ENCODE assay signal across 8 cellular contexts in genomic region chr4:41215969-41216293, GRCh38. TPM values are rescaled to one million over a fixed set of nuclear protein-coding genes. Genes with fewer than 3 reads are reported as not detected.
DNase-seq lines count a peak whose midpoint lies in the region; ATAC-seq and TF ChIP-seq lines count a peak whose summit lies in the region.

No MANE protein-coding gene starts in this region.

- no peaks in the 10 kb centered on the region for H3K27me3 ChIP-seq in GM06990 (replicated peaks; ENCODE audit: control insufficient read depth, insufficient read depth, low read length)
- no peaks in the 10 kb centered on the region for H3K27me3 ChIP-seq in PC-3 (ENCODE audit: low read length)
- no peaks in the 10 kb centered on the region for H3K27me3 ChIP-seq in esophagus (ENCODE audit: control insufficient read depth in 1 of 2, insufficient read depth in 2 of 2, low read length in 2 of 2)

- peak overlapping the region; percentile 97 for H2AFZ ChIP-seq in PC-3 (ENCODE audit: low read length)

- H3K9me3 ChIP-seq in PC-3 (ENCODE audit: low read length) (no peaks in the 10 kb centered on the region), esophagus (ENCODE audit: control insufficient read depth in 2 of 2, insufficient read depth in 1 of 2, low read depth in 1 of 2, low read length in 1 of 2) (no peaks in the 10 kb centered on the region)

- peak overlapping the region; percentile 87 for H3K9ac ChIP-seq in PC-3 (ENCODE audit: low read length)

- POLR2A ChIA-PET in PC-3 (lab: Charles Lee; ENCODE audit: unreplicated experiment), result no interaction called here

- peaks cover 33% of the 10 kb centered on the region for H3K4me1 Mint-ChIP-seq in progenitor cell of endocrine pancreas (ENCODE audit: low read depth)

- no peaks in the 10 kb centered on the region for H3K36me3 ChIP-seq in GM06990 (ENCODE audit: control insufficient read depth, insufficient read depth, low read length)
- H3K36me3 ChIP-seq in PC-3 (ENCODE audit: low read depth, low read length), result no peaks in the 10 kb centered on the region
- no peaks in the 10 kb centered on the region for H3K36me3 ChIP-seq in esophagus (ENCODE audit: control insufficient read depth in 2 of 2, insufficient read depth in 2 of 2, low read length in 1 of 2)

- TF ChIP-seq CTCF in GM06990 (IDR thresholded peaks at IDR 0.05; ENCODE audit: insufficient read depth, low read length, poor library complexity, severe bottlenecking), result no peak
- TF ChIP-seq CTCF in PC-3 (conservative IDR thresholded peaks at IDR 0.05; ENCODE audit: low read depth, low read length), result no peak
- no peak for TF ChIP-seq CTCF in progenitor cell of endocrine pancreas (IDR thresholded peaks at IDR 0.05; ENCODE audit: unreplicated experiment)

- DNase-seq in GM06990 (ENCODE audit: extremely low read depth, insufficient read length) (no peak), PC-3 (no peak), progenitor cell of endocrine pancreas (ENCODE audit: low spot score, unreplicated experiment) (no peak), amniotic stem cell (lab: John Stamatoyannopoulos, UW) (no peak)

- CTCF ChIA-PET in PC-3 (lab: Charles Lee), result no interaction called here

- H3K36me3 Mint-ChIP-seq in progenitor cell of endocrine pancreas (ENCODE audit: insufficient read depth), result no peaks in the 10 kb centered on the region

- intact Hi-C loops in PC-3 (cut with micrococcal nuclease), result no loop called here

- no peaks in the 10 kb centered on the region for H3F3A ChIP-seq in PC-3 (ENCODE audit: low read length, unreplicated experiment)

- BruUV-seq in PC-3 (replicated peaks; lab: Mats Ljungman, UMichigan), result TSS peak; percentile 15

- WGBS in esophagus, 2 donors, result 10 to 16% methylated on average over 8 of the region's 8 CpGs

- peak overlapping the region; percentile 85 for H3K4me3 Mint-ChIP-seq in progenitor cell of endocrine pancreas (ENCODE audit: low read depth)

- peak overlapping the region; percentile 39; the same call in 1 of the 2 replicates for H3K27ac ChIP-seq in PC-3 (ENCODE audit: low read length)
- H3K27ac ChIP-seq in esophagus (ENCODE audit: low read depth in 2 of 2, low read length in 1 of 2), result peak overlapping the region; percentile 87 to 89

- H3K4me1 ChIP-seq in PC-3 (ENCODE audit: insufficient read depth, low read length) (peaks cover 26% of the 10 kb centered on the region), esophagus (ENCODE audit: control insufficient read depth in 2 of 2, insufficient read depth in 2 of 2, low read length in 1 of 2) (no peaks in the 10 kb centered on the region)

- H3K79me2 ChIP-seq in PC-3 (ENCODE audit: low read length), result peaks cover 33% of the 10 kb centered on the region

- no peaks in the 10 kb centered on the region for H3K9me2 ChIP-seq in PC-3 (replicated peaks; ENCODE audit: low read length)

- H4K20me1 ChIP-seq in PC-3 (ENCODE audit: low read length), result peaks cover 5% of the 10 kb centered on the region; the same call in 1 of the 2 replicates

- peak overlapping the region; percentile 98 for H3K27ac Mint-ChIP-seq in progenitor cell of endocrine pancreas

- peak overlapping the region; percentile 89 for H3K4me2 ChIP-seq in PC-3 (ENCODE audit: low read length)

- ATAC-seq in PC-3 (no peak), HG02852 (IDR thresholded peaks at IDR 0.05; ENCODE audit: unreplicated experiment) (no peak), GM21423 (IDR thresholded peaks at IDR 0.05; ENCODE audit: unreplicated experiment) (no peak), HG03457 (IDR thresholded peaks at IDR 0.05; ENCODE audit: unreplicated experiment) (no peak)

- H3K9me3 Mint-ChIP-seq in progenitor cell of endocrine pancreas (ENCODE audit: low read depth), result no peaks in the 10 kb centered on the region

- H3K27me3 Mint-ChIP-seq in progenitor cell of endocrine pancreas, result peaks cover 3% of the 10 kb centered on the region

- peak overlapping the region; percentile 81 for H3K4me3 ChIP-seq in GM06990 (replicated peaks; ENCODE audit: low read depth, low read length)
- H3K4me3 ChIP-seq in PC-3 (ENCODE audit: low read length), result peak overlapping the region; percentile 80
- H3K4me3 ChIP-seq in esophagus (ENCODE audit: low read depth in 1 of 2, low read length in 2 of 2), result peak overlapping the region; percentile 55 to 77

RNA-seq across cellular contexts. Expression of gene APBB2, which starts 1.6 kb away (rescaled TPM):
- total RNA-seq in PC-3 (2014; rRNA removed) (24.7 and 26.7 TPM in 2 replicates), progenitor cell of endocrine pancreas (61.4 and 61.7 TPM in 2 replicates)
- polyA plus RNA-seq in esophagus, result 1 to 10 TPM; 3.0 to 4.0 TPM

RNA-seq across cellular contexts. Expression of gene UCHL1, which starts 40.8 kb away (rescaled TPM):
- 0.63 and 1.8 TPM in 2 replicates for total RNA-seq in PC-3 (2014; rRNA removed)
- 1 to 10 TPM; 1.7 to 2.2 TPM for polyA plus RNA-seq in esophagus
- total RNA-seq in progenitor cell of endocrine pancreas, result 270 and 317 TPM in 2 replicates

Comparison
In these comparisons a context has a peak if more than half of its experiments do, and no peak if none do; other contexts are left out.
1. RNA of gene UCHL1, which starts 40.8 kb away (total RNA-seq): 270 to 317 TPM in progenitor cell of endocrine pancreas; 0.63 to 1.8 TPM in PC-3; every median in the first group is over 10 times any median in the second.
2. Peak in every context shown above with its lines, with median percentiles within 50 percentile points of each other: H3K4me3 ChIP-seq.